ENCODE assay signal across 20 cellular contexts in the genomic region with DNA sequence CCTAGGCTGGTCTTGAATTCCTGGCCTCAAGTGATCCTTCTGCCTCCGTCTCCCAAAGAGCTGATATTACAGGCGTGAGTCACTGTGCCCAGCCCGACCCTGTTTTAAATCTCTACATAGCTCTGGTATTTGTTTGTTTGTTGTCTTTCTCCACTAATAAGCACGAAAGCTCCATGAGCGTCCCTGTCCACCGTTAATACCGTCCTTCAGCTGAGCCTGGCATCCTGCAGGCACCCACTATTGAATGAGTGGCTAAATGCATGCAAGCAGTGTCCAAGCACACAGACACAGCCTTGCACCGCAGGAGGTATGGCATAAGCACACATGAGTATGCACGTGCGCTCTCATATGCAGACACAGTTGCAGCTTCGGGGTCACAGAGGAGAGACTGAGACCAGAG. TPM values are rescaled to one million over a fixed set of nuclear protein-coding genes. Genes with fewer than 3 reads are reported as not detected.
DNase-seq lines count a peak whose midpoint lies in the region; ATAC-seq, FAIRE-seq and TF ChIP-seq lines count a peak whose summit lies in the region.
"Had no signal": no experiment of that assay in that cellular context is flagged by ENCODE, and none has a peak within 500 bp of the region (broad histone marks: within the 10 kb centered on the region; RNA-seq: fewer than 3 reads in every experiment).

No MANE protein-coding gene starts in this region.

- peaks cover 23% of the 10 kb centered on the region for H3K4me1 Mint-ChIP-seq in central memory CD8-positive, alpha-beta T cell

- H3K27me3 ChIP-seq in osteoblast (ENCODE audit: insufficient read depth, low read length) = no peaks in the 10 kb centered on the region
- H3K27me3 ChIP-seq: body of pancreas had no signal

- H3K27ac ChIP-seq in osteoblast (ENCODE audit: low read depth, low read length) = peak overlapping the region; percentile 34
- H3K27ac ChIP-seq: body of pancreas, thoracic aorta had no signal

- in situ Hi-C loops in KBM-7 (cut with MboI; ENCODE audit: low pct_unique_long_range_greater_than_20kb, low sequenced_read_pairs) = no loop called here

- H3K4me3 Mint-ChIP-seq in central memory CD8-positive, alpha-beta T cell = no peak overlapping the region

- H3K27me3 Mint-ChIP-seq in central memory CD8-positive, alpha-beta T cell = peaks cover 28% of the 10 kb centered on the region

- ATAC-seq in central memory CD8-positive, alpha-beta T cell (replicated peaks; ENCODE audit: extremely low read depth, poor library complexity, severe bottlenecking) = no peak
- no peak for ATAC-seq in GM18868 (IDR thresholded peaks at IDR 0.05; ENCODE audit: unreplicated experiment)
- ATAC-seq: body of pancreas, sciatic nerve had no signal

- H3K9me3 Mint-ChIP-seq in central memory CD8-positive, alpha-beta T cell = no peaks in the 10 kb centered on the region
- H3K9me3 Mint-ChIP-seq: activated CD4-positive, alpha-beta T cell treated with anti-CD3 and anti-CD28 coated beads, Interleukin-2, amount 10 ng/mL, durations not matched to agents 24 days and 14 days had no signal

- H3K27ac Mint-ChIP-seq in central memory CD8-positive, alpha-beta T cell (ENCODE audit: low read depth) = peak overlapping the region; percentile 3
- H3K27ac Mint-ChIP-seq: activated CD4-positive, alpha-beta T cell treated with anti-CD3 and anti-CD28 coated beads, Interleukin-2, amount 10 ng/mL, durations not matched to agents 24 days and 14 days had no signal

- H3K79me2 ChIP-seq in osteoblast (ENCODE audit: insufficient read depth, low read length) = peaks cover 5% of the 10 kb centered on the region

- no peaks in the 10 kb centered on the region for H3K9me3 ChIP-seq in osteoblast (ENCODE audit: low read depth, low read length)
- H3K9me3 ChIP-seq: body of pancreas, SK-N-SH, thoracic aorta had no signal

- DNase-seq in GM12891 (ENCODE audit: insufficient read length, low spot score) = no peak
- DNase-seq in NCI-H146 treated with DMSO at 0.1 percent for 48 hours (lab: John Stamatoyannopoulos, UW; ENCODE audit: unreplicated experiment) = peak; percentile 40
- DNase-seq in central memory CD8-positive, alpha-beta T cell (ENCODE audit: low spot score in 2 of 2) = no peak
- peak; percentile 21 for DNase-seq in osteoblast (ENCODE audit: insufficient read length, low spot score, missing footprints)
- DNase-seq in KBM-7 = no peak
- DNase-seq in dermis blood vessel endothelial cell = no peak
- DNase-seq: activated CD8-positive, alpha-beta memory T cell treated with anti-CD3 and anti-CD28 coated beads, Interleukin-2, amount 50 U/mL, for 48 hours; activated naive CD4-positive, alpha-beta T cell treated with Interleukin-2 at 50 U/mL for 16 hours; DMS 273 treated with DMSO at 0.1 percent for 48 hours; hippocampal formation; midbrain; NCI-H1436; nucleus accumbens; SK-N-SH; stimulated activated CD4-positive, alpha-beta T cell treated with anti-CD3 and anti-CD28 coated beads, Interleukin-4, amount 100 ng/mL, for 1 hour had no signal

- peak; percentile 16 for FAIRE-seq in GM12891 (lab: Jason Lieb, UNC)

- no peak overlapping the region for H2AFZ ChIP-seq in osteoblast (ENCODE audit: low read length)

- peak overlapping the region; percentile 53 for H3K4me2 ChIP-seq in osteoblast (ENCODE audit: insufficient read depth, low read length)
- H3K4me2 ChIP-seq: SK-N-SH had no signal

- no peaks in the 10 kb centered on the region for H3K36me3 ChIP-seq in osteoblast (ENCODE audit: insufficient read depth, low read length)
- H3K36me3 ChIP-seq: thoracic aorta had no signal

- H3K36me3 Mint-ChIP-seq in central memory CD8-positive, alpha-beta T cell (ENCODE audit: insufficient read depth) = no peaks in the 10 kb centered on the region

- H3K4me3 ChIP-seq in osteoblast (ENCODE audit: insufficient read depth, low read length) = no peak overlapping the region
- H3K4me3 ChIP-seq: body of pancreas, thoracic aorta had no signal

- no peak for TF ChIP-seq CTCF in osteoblast (IDR thresholded peaks at IDR 0.05; ENCODE audit: extremely low read depth, low read depth, low read length)

- H3K4me1 ChIP-seq in osteoblast (ENCODE audit: insufficient read depth, low read length) = peaks cover 68% of the 10 kb centered on the region

- no peak for TF ChIP-seq POLR2A in GM12891 (IDR thresholded peaks at IDR 0.05; ENCODE audit: low read depth, low read length)

- no peaks in the 10 kb centered on the region for H4K20me1 ChIP-seq in osteoblast (ENCODE audit: insufficient read depth, low read length)

TF ChIP-seq in GM12891, 5 proteins besides CTCF, POLR2A, EP300 and RAD21:
- TF ChIP-seq TAF1 (IDR thresholded peaks at IDR 0.05; ENCODE audit: low read depth, low read length) = no peak
- TF ChIP-seq PAX5 (IDR thresholded peaks at IDR 0.05; ENCODE audit: insufficient read depth, low read length, severe bottlenecking) = no peak
- TF ChIP-seq POLR2AphosphoS5 (IDR thresholded peaks at IDR 0.05; ENCODE audit: low read depth, low read length) = no peak
- TF ChIP-seq POU2F2 (IDR thresholded peaks at IDR 0.05; ENCODE audit: low read depth, low read length) = no peak
- TF ChIP-seq SPI1 (IDR thresholded peaks at IDR 0.05; ENCODE audit: low read depth, low read length) = no peak

RNA-seq across cellular contexts. Expression of a gene that starts 4.5 kb away (rescaled TPM):
- polyA plus RNA-seq in GM12891 (2012; ENCODE audit: low read depth, missing spikeins) = 3.4 TPM
- total RNA-seq in osteoblast = 158 and 197 TPM in 2 replicates
- total RNA-seq in dermis blood vessel endothelial cell = 0.51 and 0.65 TPM in 2 replicates
- total RNA-seq: activated CD4-positive, alpha-beta T cell treated with anti-CD3 and anti-CD28 coated beads, Interleukin-2, amount 10 ng/mL, durations not matched to agents 24 days and 14 days had no signal

RNA-seq across cellular contexts. Expression of a gene that starts 55.8 kb away (rescaled TPM):
- 1.6 TPM for polyA plus RNA-seq in GM12891 (2012; ENCODE audit: low read depth, missing spikeins)
- total RNA-seq in osteoblast (5.8 and 7.4 TPM in 2 replicates), dermis blood vessel endothelial cell (0.17 and 0.28 TPM in 2 replicates)

Comparison
In these comparisons a context has a peak if more than half of its experiments do, and no peak if none do; other contexts are left out.
1. DNase-seq: peak in NCI-H146 treated with DMSO at 0.1 percent for 48 hours (single experiment) and osteoblast (single experiment); none in GM12891 (single experiment), central memory CD8-positive, alpha-beta T cell (0 of 2), KBM-7 (single experiment) and dermis blood vessel endothelial cell (single experiment).
2. RNA of a gene that starts 4.5 kb away (total RNA-seq): 158 to 197 TPM in osteoblast; 0.51 to 0.65 TPM in dermis blood vessel endothelial cell; every median in the first group is over 10 times any median in the second.